16 cellular contexts compared by ENCODE assay signal in genomic region chr9:20373263-20373662, GRCh38.
DNase-seq lines count a peak whose midpoint lies in the region; ATAC-seq and TF ChIP-seq lines count a peak whose summit lies in the region.
"Had no signal": no experiment of that assay in that cellular context is flagged by ENCODE, and none has a peak within 500 bp of the region (broad histone marks: within the 10 kb centered on the region; RNA-seq: fewer than 3 reads in every experiment).

No MANE protein-coding gene starts in this region.

- H3K36me3 Mint-ChIP-seq in T-cell: peaks cover 24% of the 10 kb centered on the region

- peak overlapping the region; percentile 84 to 85 for H3K27ac Mint-ChIP-seq in T-cell

- no peaks in the 10 kb centered on the region for H3K27me3 ChIP-seq in DOHH2 (ENCODE audit: control insufficient read depth, low read length)
- H3K27me3 ChIP-seq: heart right ventricle had no signal

- H4K20me1 ChIP-seq in DOHH2 (ENCODE audit: control insufficient read depth, insufficient read depth, low read depth, low read length): no peaks in the 10 kb centered on the region

- no peaks in the 10 kb centered on the region for H3K9me3 ChIP-seq in DOHH2 (ENCODE audit: control insufficient read depth, insufficient read depth, low read length)
- H3K9me3 ChIP-seq: heart right ventricle, lower lobe of right lung had no signal

- H3K36me3 ChIP-seq in DOHH2 (ENCODE audit: control insufficient read depth, low read length): no peaks in the 10 kb centered on the region
- H3K36me3 ChIP-seq: heart right ventricle, lower lobe of right lung had no signal

- peak overlapping the region; percentile 60 for H3K4me2 ChIP-seq in DOHH2 (ENCODE audit: low read length)

- peak overlapping the region in 1 of 3 donors; percentile 14 for H3K4me3 Mint-ChIP-seq in T-cell

- TF ChIP-seq CTCF in DOHH2 (IDR thresholded peaks at IDR 0.05; ENCODE audit: low read depth, low read length, poor library complexity, severe bottlenecking): no peak

- no peaks in the 10 kb centered on the region for H3K9me2 ChIP-seq in DOHH2 (replicated peaks; ENCODE audit: control insufficient read depth, low read length)

- in situ Hi-C loops in G401 (cut with HindIII; ENCODE audit: low sequenced_read_pairs): no loop called here

- H3K27me3 Mint-ChIP-seq in T-cell: no peaks in the 10 kb centered on the region

- no peaks in the 10 kb centered on the region for H3K9me3 Mint-ChIP-seq in T-cell

- DNase-seq in T-cell (peak in 2 of 34 experiments; percentile 3 to 6), SIG-M5 (lab: John Stamatoyannopoulos, UW) (no peak), activated gamma-delta T cell (lab: John Stamatoyannopoulos, UW) (no peak), G401 (ENCODE audit: low spot score) (no peak)
- DNase-seq: activated naive CD4-positive, alpha-beta T cell treated with Interleukin-2 at 50 U/mL for 16 hours; HCEC 1CT; heart right ventricle; lower lobe of right lung; NCI-H1436 treated with DMSO at 0.1 percent for 48 hours; NCI-H2227 treated with DMSO at 0.1 percent for 48 hours; stimulated activated CD4-positive, alpha-beta T cell treated with anti-CD3 and anti-CD28 coated beads, Interleukin-1b, Interleukin-23, amount 100 ng/mL, for 48 hours had no signal

- peak; percentile 43 for ATAC-seq in GM18868 (IDR thresholded peaks at IDR 0.05; ENCODE audit: unreplicated experiment)
- peak; percentile 67 for ATAC-seq in HG03025 (IDR thresholded peaks at IDR 0.05; ENCODE audit: low FRiP score, unreplicated experiment)
- ATAC-seq in T-cell (replicated peaks in 1 of 4): peak; percentile 43 to 74 (median 68)
- ATAC-seq: heart right ventricle, lower lobe of right lung had no signal

- H3K4me3 ChIP-seq in DOHH2 (ENCODE audit: low read length): peak overlapping the region; percentile 47
- H3K4me3 ChIP-seq: heart right ventricle, lower lobe of right lung had no signal

- POLR2A ChIA-PET in T-cell (lab: Charles Lee): interaction anchor here (0.6 kb wide), 4 partner anchors 10 to 303 kb away, joined by 3 to 6 read pairs (median 4); no protein-coding TSS in a partner anchor

- H3F3A ChIP-seq in DOHH2 (ENCODE audit: control insufficient read depth, insufficient read depth): peaks cover 9% of the 10 kb centered on the region

- no peaks in the 10 kb centered on the region for H3K79me2 ChIP-seq in DOHH2 (ENCODE audit: control insufficient read depth, low read length)
- H3K79me2 ChIP-seq: parathyroid adenoma had no signal

- peaks cover 79 to 85% (median 84%) of the 10 kb centered on the region in 3 donors for H3K4me1 Mint-ChIP-seq in T-cell

- peak overlapping the region; percentile 91 for H3K27ac ChIP-seq in DOHH2 (ENCODE audit: low read depth, low read length)
- H3K27ac ChIP-seq: heart right ventricle, lower lobe of right lung, parathyroid adenoma, RWPE1 had no signal

- peaks cover 94% of the 10 kb centered on the region for H3K4me1 ChIP-seq in DOHH2 (ENCODE audit: control insufficient read depth, low read length)
- H3K4me1 ChIP-seq: lower lobe of right lung, parathyroid adenoma had no signal

- CTCF ChIA-PET in T-cell (lab: Charles Lee): interaction anchor here in 1 of 2 donors (0.6 to 0.9 kb wide), 3 partner anchors 22 to 863 kb away, joined by 3 to 5 read pairs (median 4); no protein-coding TSS in a partner anchor
